18 cellular contexts compared by ENCODE assay signal in genomic region chr22:22099194-22099486, GRCh38.
DNase-seq lines count a peak whose midpoint lies in the region; ATAC-seq and TF ChIP-seq lines count a peak whose summit lies in the region.
"Had no signal": no experiment of that assay in that cellular context is flagged by ENCODE, and none has a peak within 500 bp of the region (broad histone marks: within the 10 kb centered on the region; RNA-seq: fewer than 3 reads in every experiment).

No MANE protein-coding gene starts in this region.

- peak overlapping the region in 4 of 11 experiments; percentile 2 to 60 (median 48); a peak in 7 of 22 replicates for H3K27ac ChIP-seq in BLaER1 treated with 17β-estradiol and CSF1 and Interleukin-3, amounts not matched to agents 10 nM and 100 nM
- H3K27ac ChIP-seq in OCI-LY7 (ENCODE audit: low read depth, low read length, poor library complexity, severe bottlenecking) (peak overlapping the region; percentile 84), heart right ventricle (no peak overlapping the region)
- no peak overlapping the region for H3K27ac ChIP-seq in CD4-positive, alpha-beta T cell (ENCODE audit: low read depth, low read length)
- H3K27ac ChIP-seq: breast epithelium, pancreas had no signal

- TF ChIP-seq CTCF in OCI-LY7 (conservative IDR thresholded peaks at IDR 0.05; ENCODE audit: low read length) (no peak), heart right ventricle (IDR thresholded peaks at IDR 0.05) (no peak)
- no peak for TF ChIP-seq CTCF in CD4-positive, alpha-beta T cell (IDR thresholded peaks at IDR 0.05)

- H3K4me3 Mint-ChIP-seq in activated T-cell treated with anti-CD3 and anti-CD28 coated beads, Interleukin-2, amount 50 U/mL, for 4 hours, result no peak overlapping the region
- H3K4me3 Mint-ChIP-seq in CD4-positive, alpha-beta T cell, result no peak overlapping the region
- H3K4me3 Mint-ChIP-seq: activated CD4-positive, alpha-beta memory T cell treated with anti-CD3 and anti-CD28 coated beads for 36 hours; endodermal cell; type B pancreatic cell had no signal

- H3K9me3 ChIP-seq in BLaER1 treated with 17β-estradiol and CSF1 and Interleukin-3, amounts not matched to agents 10 nM and 100 nM (replicated peaks in 1 of 11), result peaks cover 40 to 63% (median 53%) of the 10 kb centered on the region in 11 experiments
- H3K9me3 ChIP-seq in OCI-LY7 (ENCODE audit: low read length), result peaks cover 22% of the 10 kb centered on the region; the same call in 1 of the 2 replicates
- H3K9me3 ChIP-seq in heart right ventricle, result no peaks in the 10 kb centered on the region
- H3K9me3 ChIP-seq in CD4-positive, alpha-beta T cell (ENCODE audit: control insufficient read depth, low read length), result no peaks in the 10 kb centered on the region
- H3K9me3 ChIP-seq: breast epithelium, pancreas had no signal

- DNase-seq in OCI-LY7 (ENCODE audit: low spot score) (peak; percentile 80), heart right ventricle (no peak), hepatic stellate cell (ENCODE audit: low spot score) (no peak)
- no peak for DNase-seq in activated T-cell treated with anti-CD3 and anti-CD28 coated beads, Interleukin-2, amount 50 U/mL, for 4 hours
- DNase-seq in CD4-positive, alpha-beta T cell, result no peak
- DNase-seq: activated CD4-positive, alpha-beta memory T cell treated with anti-CD3 and anti-CD28 coated beads for 36 hours; activated naive CD4-positive, alpha-beta T cell; endodermal cell; midbrain; NCI-H1048; pancreas; stimulated activated CD4-positive, alpha-beta T cell treated with anti-CD3 and anti-CD28 coated beads, Interleukin-15, amount 100 ng/mL, for 24 hours; T-helper 9 cell had no signal

- H3K36me3 Mint-ChIP-seq in activated T-cell treated with anti-CD3 and anti-CD28 coated beads, Interleukin-2, amount 50 U/mL, for 4 hours (ENCODE audit: insufficient read depth), result no peaks in the 10 kb centered on the region
- no peaks in the 10 kb centered on the region for H3K36me3 Mint-ChIP-seq in CD4-positive, alpha-beta T cell (ENCODE audit: low read depth)
- H3K36me3 Mint-ChIP-seq: activated CD4-positive, alpha-beta memory T cell treated with anti-CD3 and anti-CD28 coated beads for 36 hours; type B pancreatic cell had no signal

- H3K79me2 ChIP-seq in OCI-LY7 (ENCODE audit: insufficient read depth, low read depth, low read length), result no peaks in the 10 kb centered on the region

- no peaks in the 10 kb centered on the region for H3K9me3 Mint-ChIP-seq in activated T-cell treated with anti-CD3 and anti-CD28 coated beads, Interleukin-2, amount 50 U/mL, for 4 hours
- no peaks in the 10 kb centered on the region for H3K9me3 Mint-ChIP-seq in CD4-positive, alpha-beta T cell
- H3K9me3 Mint-ChIP-seq: activated CD4-positive, alpha-beta memory T cell treated with anti-CD3 and anti-CD28 coated beads for 36 hours; endodermal cell; type B pancreatic cell had no signal

- BruUV-seq in OCI-LY7 (replicated peaks; lab: Mats Ljungman, UMichigan), result no TSS peak

- WGBS in heart right ventricle, 2 donors, result 61 to 64% methylated on average over 5 of the region's 5 CpGs

- H3K27me3 ChIP-seq in BLaER1 treated with 17β-estradiol and CSF1 and Interleukin-3, amounts not matched to agents 10 nM and 100 nM, result no peaks in the 10 kb centered on the region
- H3K27me3 ChIP-seq in heart right ventricle, result peaks cover 0 to 14% (median 4%) of the 10 kb centered on the region in 7 donors
- peaks cover 7% of the 10 kb centered on the region for H3K27me3 ChIP-seq in CD4-positive, alpha-beta T cell (ENCODE audit: control insufficient read depth, insufficient read depth, low read length)
- H3K27me3 ChIP-seq: pancreas had no signal

- intact Hi-C loops in OCI-LY7 (cut with micrococcal nuclease; ENCODE audit: unreplicated experiment), result loop anchor here (2.0 kb wide), 2 partner anchors 38 to 98 kb away; no protein-coding TSS in a partner anchor
- intact Hi-C loops in heart right ventricle (cut with DNase I), result no loop called here
- intact Hi-C loops in CD4-positive, alpha-beta T cell (cut with DNase I, micrococcal nuclease), result no loop called here

- no peaks in the 10 kb centered on the region for H4K20me1 ChIP-seq in BLaER1 treated with 17β-estradiol and CSF1 and Interleukin-3, amounts not matched to agents 10 nM and 100 nM
- no peaks in the 10 kb centered on the region for H4K20me1 ChIP-seq in OCI-LY7 (ENCODE audit: insufficient read depth, low read length)

- peaks cover 2% of the 10 kb centered on the region for H3K4me1 Mint-ChIP-seq in activated T-cell treated with anti-CD3 and anti-CD28 coated beads, Interleukin-2, amount 50 U/mL, for 4 hours (ENCODE audit: low read depth)
- H3K4me1 Mint-ChIP-seq in CD4-positive, alpha-beta T cell (ENCODE audit: low read depth), result no peaks in the 10 kb centered on the region

- peak overlapping the region in 1 of 11 experiments; percentile 1; a peak in 2 of 22 replicates for H3K9ac ChIP-seq in BLaER1 treated with 17β-estradiol and CSF1 and Interleukin-3, amounts not matched to agents 10 nM and 100 nM

- no peak overlapping the region for H3K27ac Mint-ChIP-seq in CD4-positive, alpha-beta T cell
- H3K27ac Mint-ChIP-seq: activated CD4-positive, alpha-beta memory T cell treated with anti-CD3 and anti-CD28 coated beads for 36 hours; endodermal cell; type B pancreatic cell had no signal

- peak; percentile 72 for ATAC-seq in GM18909 (IDR thresholded peaks at IDR 0.05; ENCODE audit: poor library complexity, unreplicated experiment)
- peak; percentile 68 for ATAC-seq in HG03280 (IDR thresholded peaks at IDR 0.05; ENCODE audit: unreplicated experiment)
- no peak for ATAC-seq in heart right ventricle
- ATAC-seq in activated T-cell treated with anti-CD3 and anti-CD28 coated beads, Interleukin-2, amount 50 U/mL, for 4 hours, result no peak
- no peak for ATAC-seq in CD4-positive, alpha-beta T cell (ENCODE audit: poor library complexity)
- ATAC-seq: pancreas had no signal

- no peaks in the 10 kb centered on the region for H3K9me2 ChIP-seq in OCI-LY7 (ENCODE audit: insufficient read depth, low read length)

- H3K27me3 Mint-ChIP-seq in activated T-cell treated with anti-CD3 and anti-CD28 coated beads, Interleukin-2, amount 50 U/mL, for 4 hours (ENCODE audit: low read depth), result peaks cover 29% of the 10 kb centered on the region
- H3K27me3 Mint-ChIP-seq in CD4-positive, alpha-beta T cell, result peaks cover 40% of the 10 kb centered on the region

- H3K4me2 ChIP-seq in BLaER1 treated with 17β-estradiol and CSF1 and Interleukin-3, amounts not matched to agents 10 nM and 100 nM, result peak overlapping the region; percentile 8 to 76 (median 57); a peak in 18 of 22 replicates
- H3K4me2 ChIP-seq in OCI-LY7 (ENCODE audit: low read length), result peak overlapping the region; percentile 65

- H3K4me3 ChIP-seq in BLaER1 treated with 17β-estradiol and CSF1 and Interleukin-3, amounts not matched to agents 10 nM and 100 nM, result peak overlapping the region in 2 of 10 experiments; percentile 1 to 28; a peak in 2 of 20 replicates
- H3K4me3 ChIP-seq in OCI-LY7 (ENCODE audit: low read depth, low read length, poor library complexity, severe bottlenecking) (peak overlapping the region; percentile 55), heart right ventricle (no peak overlapping the region)
- H3K4me3 ChIP-seq: breast epithelium, pancreas had no signal

- H2AFZ ChIP-seq in OCI-LY7 (ENCODE audit: low read length), result peak overlapping the region; percentile 50; the same call in 1 of the 2 replicates

- CTCF ChIA-PET in OCI-LY7 (lab: Charles Lee; ENCODE audit: unreplicated experiment), result interaction anchor here (2.7 kb wide), 1 partner anchor 12 kb away, joined by 14 read pairs; no protein-coding TSS in a partner anchor
- CTCF ChIA-PET in CD4-positive, alpha-beta T cell (lab: Charles Lee), result no interaction called here

- no peaks in the 10 kb centered on the region for H3K36me3 ChIP-seq in BLaER1 treated with 17β-estradiol and CSF1 and Interleukin-3, amounts not matched to agents 10 nM and 100 nM
- H3K36me3 ChIP-seq in OCI-LY7 (ENCODE audit: insufficient read depth, low read length) (peaks cover 15% of the 10 kb centered on the region; the same call in 1 of the 2 replicates), heart right ventricle (no peaks in the 10 kb centered on the region)
- H3K36me3 ChIP-seq: breast epithelium, pancreas had no signal

- H3K4me1 ChIP-seq in BLaER1 treated with 17β-estradiol and CSF1 and Interleukin-3, amounts not matched to agents 10 nM and 100 nM, result peaks cover 0 to 27% (median 19%) of the 10 kb centered on the region in 10 experiments; a peak in 18 of 20 replicates
- H3K4me1 ChIP-seq in OCI-LY7 (ENCODE audit: insufficient read depth, low read length, poor library complexity, severe bottlenecking), result peaks cover 40% of the 10 kb centered on the region
- H3K4me1 ChIP-seq in heart right ventricle, result no peaks in the 10 kb centered on the region
- H3K4me1 ChIP-seq: breast epithelium, pancreas had no signal

- POLR2A ChIA-PET in OCI-LY7 (lab: Charles Lee), result interaction anchor here (0.6 to 4.2 kb wide), 6 partner anchors 9 to 481 kb away, joined by 3 to 17 read pairs (median 6); no protein-coding TSS in a partner anchor
- POLR2A ChIA-PET in CD4-positive, alpha-beta T cell (lab: Charles Lee), result no interaction called here

Comparison
In these comparisons a context has a peak if more than half of its experiments do, and no peak if none do; other contexts are left out.
1. ATAC-seq: peak in GM18909 (single experiment) and HG03280 (single experiment); none in heart right ventricle (0 of 8), activated T-cell treated with anti-CD3 and anti-CD28 coated beads, Interleukin-2, amount 50 U/mL, for 4 hours (0 of 2) and CD4-positive, alpha-beta T cell (single experiment).